In genomic region chr10:68235111-68235510, GRCh38 we compare ENCODE assay signal across 19 cellular contexts. TPM values are rescaled to one million over a fixed set of nuclear protein-coding genes. Genes with fewer than 3 reads are reported as not detected.
DNase-seq lines count a peak whose midpoint lies in the region; ATAC-seq, FAIRE-seq and TF ChIP-seq lines count a peak whose summit lies in the region.
"Had no signal": no experiment of that assay in that cellular context is flagged by ENCODE, and none has a peak within 500 bp of the region (broad histone marks: within the 10 kb centered on the region; RNA-seq: fewer than 3 reads in every experiment).

No MANE protein-coding gene starts in this region.

- WGBS in esophagus muscularis mucosa: 72% methylated on average over 2 of the region's 2 CpGs

- no peak for FAIRE-seq in bronchial epithelial cell (lab: Jason Lieb, UNC)
- FAIRE-seq: A549, D721Med had no signal

- POLR2A ChIA-PET in RWPE1 (lab: Yijun Ruan, JAX; ENCODE audit: low non-redundant PET): no interaction called here

- H3K27ac Mint-ChIP-seq in CD14-positive monocyte: no peak overlapping the region
- H3K27ac Mint-ChIP-seq: CD8-positive, alpha-beta T cell; HFFc6 had no signal

- TF ChIP-seq EP300 in esophagus muscularis mucosa (IDR thresholded peaks at IDR 0.05): no peak

- intact Hi-C loops in esophagus muscularis mucosa (cut with DNase I): no loop called here
- intact Hi-C loops in CD14-positive monocyte (cut with micrococcal nuclease): no loop called here

- CTCF ChIA-PET in RWPE1 (lab: Yijun Ruan, JAX): interaction anchor here (0.9 kb wide), 1 partner anchor 15 kb away, joined by 3 read pairs; no protein-coding TSS in a partner anchor

- H3K27me3 ChIP-seq in bronchial epithelial cell (ENCODE audit: control insufficient read depth, insufficient read depth, low read length): no peaks in the 10 kb centered on the region
- H3K27me3 ChIP-seq in esophagus muscularis mucosa: no peaks in the 10 kb centered on the region
- H3K27me3 ChIP-seq: BE2C had no signal

- no peaks in the 10 kb centered on the region for H3K9me3 ChIP-seq in esophagus muscularis mucosa
- H3K9me3 ChIP-seq: A549, BE2C had no signal

- H3K27me3 Mint-ChIP-seq in CD14-positive monocyte (ENCODE audit: low read depth in 3 of 3): peaks cover 20 to 28% (median 23%) of the 10 kb centered on the region in 3 donors

- H3K4me1 Mint-ChIP-seq in CD14-positive monocyte: peaks cover 12% of the 10 kb centered on the region

- no peak for TF ChIP-seq POLR2A in esophagus muscularis mucosa (IDR thresholded peaks at IDR 0.05; ENCODE audit: low read depth)

- no peak overlapping the region for H3K4me3 Mint-ChIP-seq in CD14-positive monocyte
- H3K4me3 Mint-ChIP-seq: CD8-positive, alpha-beta T cell; HFFc6 had no signal

- ATAC-seq in GM19328 (IDR thresholded peaks at IDR 0.05; ENCODE audit: unreplicated experiment): no peak
- ATAC-seq: A549; CD8-positive, alpha-beta T cell had no signal

- H3K4me3 ChIP-seq in bronchial epithelial cell (ENCODE audit: low read depth, low read length) (no peak overlapping the region), esophagus muscularis mucosa (no peak overlapping the region)
- H3K4me3 ChIP-seq: A549 had no signal

- TF ChIP-seq CTCF in RWPE1 (conservative IDR thresholded peaks at IDR 0.05; ENCODE audit: low read depth): no peak
- TF ChIP-seq CTCF in bronchial epithelial cell (IDR thresholded peaks at IDR 0.05; ENCODE audit: insufficient read depth, low read length, severe bottlenecking): no peak
- no peak for TF ChIP-seq CTCF in esophagus muscularis mucosa (IDR thresholded peaks at IDR 0.05)
- TF ChIP-seq CTCF in CD14-positive monocyte (IDR thresholded peaks at IDR 0.05): no peak

- H3K27ac ChIP-seq in RWPE1: no peak overlapping the region
- H3K27ac ChIP-seq in esophagus muscularis mucosa (replicated peaks in 1 of 4): no peak overlapping the region
- H3K27ac ChIP-seq: A549, C4-2B, HL-60 had no signal

- H3K9me3 Mint-ChIP-seq in CD14-positive monocyte: peaks cover 0 to 6% (median 0%) of the 10 kb centered on the region in 7 donors
- H3K9me3 Mint-ChIP-seq: CD8-positive, alpha-beta T cell; HFFc6 had no signal

- DNase-seq in RWPE1 (ENCODE audit: low spot score) (peak; percentile 70), bronchial epithelial cell (ENCODE audit: low read depth) (peak; percentile 65), esophagus muscularis mucosa (ENCODE audit: extremely low spot score) (peak; percentile 45), renal cortical epithelial cell (ENCODE audit: low read depth) (peak; percentile 35), NCI-H446 (lab: John Stamatoyannopoulos, UW) (no peak), CD14-positive monocyte (ENCODE audit: low spot score) (no peak)
- DNase-seq: BE2C; CD8-positive, alpha-beta T cell; COR-L47; DMS53; GF-D8; HCEC 1CT; HFFc6 had no signal

- H3K36me3 ChIP-seq in bronchial epithelial cell (ENCODE audit: control insufficient read depth, insufficient read depth, low read length) (no peaks in the 10 kb centered on the region), esophagus muscularis mucosa (no peaks in the 10 kb centered on the region)
- H3K36me3 ChIP-seq: BE2C had no signal

- peaks cover 0 to 3% of the 10 kb centered on the region in 2 donors for H3K36me3 Mint-ChIP-seq in CD14-positive monocyte
- H3K36me3 Mint-ChIP-seq: CD8-positive, alpha-beta T cell had no signal

- peaks cover 0 to 16% (median 13%) of the 10 kb centered on the region in 4 donors for H3K4me1 ChIP-seq in esophagus muscularis mucosa
- H3K4me1 ChIP-seq: BE2C had no signal

RNA-seq across cellular contexts. Expression of gene ATOH7, which starts 3.2 kb away (rescaled TPM):
- total RNA-seq in bronchial epithelial cell: under 0.01 TPM in 1 of 2 replicates, not detected in the other
- total RNA-seq in esophagus muscularis mucosa: not detected
- 0.05 TPM in 1 of 2 replicates, not detected in the other for total RNA-seq in renal cortical epithelial cell
- polyA plus RNA-seq in CD14-positive monocyte: not detected
- total RNA-seq: CD8-positive, alpha-beta T cell had no signal
- polyA plus RNA-seq: AG04450 had no signal

Comparison
In these comparisons a context has a peak if more than half of its experiments do, and no peak if none do; other contexts are left out.
1. DNase-seq: peak in RWPE1 (single experiment), bronchial epithelial cell (single experiment), esophagus muscularis mucosa (single experiment) and renal cortical epithelial cell (single experiment); none in NCI-H446 (0 of 2) and CD14-positive monocyte (single experiment).